In genomic region chr19:10095948-10096614, GRCh38 we compare ENCODE assay signal across 8 cellular contexts. TPM values are rescaled to one million over a fixed set of nuclear protein-coding genes. Genes with fewer than 3 reads are reported as not detected.
A peak's percentile ranks its signal among the peaks of the same experiment; 100 is the strongest.
DNase-seq lines count a peak whose midpoint lies in the region; ATAC-seq and TF ChIP-seq lines count a peak whose summit lies in the region.

No MANE protein-coding gene starts in this region.

- TF ChIP-seq CTCF in epithelial cell of esophagus (IDR thresholded peaks at IDR 0.05; ENCODE audit: insufficient read depth, low read depth, low read length, missing control alignments), result no peak

- ATAC-seq in GM21360 (IDR thresholded peaks at IDR 0.05; ENCODE audit: unreplicated experiment), result peak; percentile 71

- H3K4me3 ChIP-seq in epithelial cell of esophagus (ENCODE audit: low read length), result peak overlapping the region; percentile 52

- DNase-seq in COLO829 (ENCODE audit: low spot score) (peak; percentile 98), HT-29 (ENCODE audit: low spot score) (peak; percentile 79), NOMO-1 treated with DMSO at 0.1 percent for 48 hours (lab: John Stamatoyannopoulos, UW; ENCODE audit: unreplicated experiment) (peak; percentile 77), activated T-cell treated with anti-CD3 and anti-CD28 coated beads for 1 hour (ENCODE audit: low read depth) (peak; percentile 81), epithelial cell of esophagus (ENCODE audit: low read depth) (peak; percentile 93), mucosa of gallbladder (ENCODE audit: low spot score) (peak; percentile 93)
- DNase-seq in stimulated activated CD8-positive, alpha-beta memory T cell treated with anti-CD3 and anti-CD28 coated beads, Interleukin-4, amount 100 ng/mL, for 24 hours (ENCODE audit: low read depth), result peak; percentile 80

RNA-seq across cellular contexts. Expression of gene ANGPTL6, which starts 6.4 kb away (rescaled TPM):
- total RNA-seq in HT-29 (2014; rRNA removed; shearing (Covaris generic)), result 0.34 and 1.6 TPM in 2 replicates
- 1.2 TPM for total RNA-seq in mucosa of gallbladder

RNA-seq across cellular contexts. Expression of gene SHFL, which starts 10.0 kb away (rescaled TPM):
- 12.9 and 16.9 TPM in 2 replicates for total RNA-seq in HT-29 (2014; rRNA removed; shearing (Covaris generic))
- 71.4 TPM for total RNA-seq in mucosa of gallbladder

RNA-seq across cellular contexts. Expression of gene PPAN, which starts 10.1 kb away (rescaled TPM):
- 90.3 and 97.0 TPM in 2 replicates for total RNA-seq in HT-29 (2014; rRNA removed; shearing (Covaris generic))
- total RNA-seq in mucosa of gallbladder, result 35.0 TPM

RNA-seq across cellular contexts. Expression of gene P2RY11, which starts 15.4 kb away (rescaled TPM):
- total RNA-seq in HT-29 (2014; rRNA removed; shearing (Covaris generic)), result 5.5 and 11.1 TPM in 2 replicates
- total RNA-seq in mucosa of gallbladder, result 17.8 TPM

RNA-seq across cellular contexts. Expression of gene EIF3G, which starts 23.6 kb away (rescaled TPM):
- 288 and 299 TPM in 2 replicates for total RNA-seq in HT-29 (2014; rRNA removed; shearing (Covaris generic))
- total RNA-seq in mucosa of gallbladder, result 227 TPM

Comparison
In these comparisons a context has a peak if more than half of its experiments do, and no peak if none do; other contexts are left out.
1. Peak in every context shown above with its lines: DNase-seq, ATAC-seq and H3K4me3 ChIP-seq.